ENCODE assay signal across 18 cellular contexts in genomic region chr22:42773161-42773560, GRCh38. TPM values are rescaled to one million over a fixed set of nuclear protein-coding genes. Genes with fewer than 3 reads are reported as not detected.
A peak's percentile ranks its signal among the peaks of the same experiment; 100 is the strongest.
DNase-seq lines count a peak whose midpoint lies in the region; ATAC-seq, FAIRE-seq and TF ChIP-seq lines count a peak whose summit lies in the region.
"Had no signal": no experiment of that assay in that cellular context is flagged by ENCODE, and none has a peak within 500 bp of the region (broad histone marks: within the 10 kb centered on the region; RNA-seq: fewer than 3 reads in every experiment).

No MANE protein-coding gene starts in this region.

- no peak for TF ChIP-seq POLR2A in H1 (IDR thresholded peaks at IDR 0.05; ENCODE audit: control extremely low read depth in 1 of 2, low read depth in 2 of 2, low read length in 2 of 2)

- DNase-seq in ELF-1 (ENCODE audit: low read depth, low spot score): peak; percentile 24
- peak; percentile 2 for DNase-seq in NCI-H146 treated with DMSO at 0.1 percent for 48 hours (lab: John Stamatoyannopoulos, UW; ENCODE audit: unreplicated experiment)
- no peak for DNase-seq in H1 (ENCODE audit: low read depth in 1 of 2, low spot score in 2 of 2)
- peak; percentile 69 for DNase-seq in osteoblast (ENCODE audit: insufficient read length, low spot score, missing footprints)
- no peak for DNase-seq in NCI-H1694 treated with DMSO at 0.1 percent for 48 hours (lab: John Stamatoyannopoulos, UW)
- DNase-seq in HFFc6: no peak
- DNase-seq: activated CD4-positive, alpha-beta T cell treated with anti-CD3 and anti-CD28 coated beads, Interleukin-2, amount 50 U/mL, for 1 hour; activated T-cell treated with anti-CD3 and anti-CD28 coated beads, Interleukin-2, amount 50 U/mL, for 24 hours; KBM-7; NCI-H1092 treated with DMSO at 0.1 percent for 48 hours; occipital lobe; stimulated activated CD4-positive, alpha-beta T cell treated with anti-CD3 and anti-CD28 coated beads, Interleukin-4, amount 100 ng/mL, for 24 hours; stimulated activated CD8-positive, alpha-beta memory T cell treated with anti-CD3 and anti-CD28 coated beads, Interleukin-4, amount 100 ng/mL, for 48 hours had no signal

- H3K79me1 ChIP-seq in H1 (ENCODE audit: low read depth, low read length): no peaks in the 10 kb centered on the region

- POLR2A ChIA-PET in H1 (lab: Charles Lee; ENCODE audit: partially characterized antibody): no interaction called here

- peak overlapping the region; percentile 80; the same call in 1 of the 2 replicates for H2BK12ac ChIP-seq in H1 (ENCODE audit: low read depth, low read length)

- no peak overlapping the region for H3K27ac Mint-ChIP-seq in HFFc6
- H3K27ac Mint-ChIP-seq: activated naive CD8-positive, alpha-beta T cell; activated T-cell treated with anti-CD3 and anti-CD28 coated beads, Interleukin-2, amount 50 U/mL, for 24 hours had no signal

- CTCF ChIA-PET in H1 (lab: Charles Lee; ENCODE audit: partially characterized antibody): no interaction called here

- H3K23ac ChIP-seq in H1 (ENCODE audit: insufficient read length): no peak overlapping the region

- H3K27me3 Mint-ChIP-seq in HFFc6 (ENCODE audit: insufficient read depth): peaks cover 2% of the 10 kb centered on the region; the same call in 1 of the 2 replicates
- H3K27me3 Mint-ChIP-seq: activated naive CD8-positive, alpha-beta T cell had no signal

- H3K4me3 ChIP-seq in H1 (ENCODE audit: extremely low read depth in 1 of 4, insufficient read depth in 2 of 4, low read depth in 3 of 4, low read length in 4 of 4): no peak overlapping the region
- H3K4me3 ChIP-seq in osteoblast (ENCODE audit: insufficient read depth, low read length): no peak overlapping the region
- H3K4me3 ChIP-seq: breast epithelium had no signal

- WGBS in H1 (ENCODE audit: extremely low coverage in 1 of 2, insufficient coverage in 1 of 2, insufficient read length in 1 of 2, insufficient replicate concordance in 2 of 2, low coverage in 1 of 2, low lambda C conversion rate in 2 of 2, missing lambda C conversion rate in 1 of 2), 2 experiments: 81% methylated on average over 11 of the region's 13 CpGs; no CpG with 5 or more reads in 1 of the 2 experiments

- H2BK120ac ChIP-seq in H1 (replicated peaks; ENCODE audit: low read depth, low read length): no peak overlapping the region

- no peak overlapping the region for H3K14ac ChIP-seq in H1 (ENCODE audit: insufficient read length)

- no peak for FAIRE-seq in H1 (lab: Jason Lieb, UNC)
- FAIRE-seq: keratinocyte had no signal

- no peak overlapping the region for H3K56ac ChIP-seq in H1 (replicated peaks; ENCODE audit: insufficient read length, low read depth, low read length)

- H4K8ac ChIP-seq in H1 (ENCODE audit: extremely low read depth, insufficient read depth, low read length): no peak overlapping the region

- H3K18ac ChIP-seq in H1 (ENCODE audit: extremely low read depth, low read length): no peak overlapping the region; the same call in 1 of the 2 replicates

- peaks cover 10% of the 10 kb centered on the region for H3K4me1 Mint-ChIP-seq in HFFc6 (ENCODE audit: low read depth)

- no peak overlapping the region for H3K9ac ChIP-seq in H1 (replicated peaks in 1 of 4; ENCODE audit: extremely low read depth in 1 of 4, low read depth in 3 of 4, low read length in 3 of 4)

- no peak overlapping the region for H2AK5ac ChIP-seq in H1 (ENCODE audit: low read depth, low read length)

- no peak for TF ChIP-seq RAD21 in H1 (IDR thresholded peaks at IDR 0.05 in 1 of 2, conservative IDR thresholded peaks at IDR 0.05 in 1 of 2; ENCODE audit: low read depth in 2 of 2, low read length in 2 of 2)

- H3K27ac ChIP-seq in H1 (ENCODE audit: low read depth, low read length) (no peak overlapping the region), osteoblast (ENCODE audit: low read depth, low read length) (no peak overlapping the region)
- H3K27ac ChIP-seq: breast epithelium had no signal

- no peaks in the 10 kb centered on the region for H3K23me2 ChIP-seq in H1 (ENCODE audit: low read depth, low read length)

- H4K91ac ChIP-seq in H1 (replicated peaks; ENCODE audit: insufficient read length, low read length): peak overlapping the region; percentile 91

- no peaks in the 10 kb centered on the region for H3K36me3 Mint-ChIP-seq in HFFc6 (ENCODE audit: low read depth)
- H3K36me3 Mint-ChIP-seq: activated naive CD8-positive, alpha-beta T cell had no signal

- H3K36me3 ChIP-seq in H1 (ENCODE audit: control insufficient read depth in 2 of 4, insufficient read depth in 4 of 4, low read length in 3 of 4) (no peaks in the 10 kb centered on the region), osteoblast (ENCODE audit: insufficient read depth, low read length) (no peaks in the 10 kb centered on the region)
- H3K36me3 ChIP-seq: breast epithelium had no signal

- H3K4me3 Mint-ChIP-seq in HFFc6: no peak overlapping the region
- H3K4me3 Mint-ChIP-seq: activated naive CD8-positive, alpha-beta T cell; activated T-cell treated with anti-CD3 and anti-CD28 coated beads, Interleukin-2, amount 50 U/mL, for 24 hours had no signal

- no peaks in the 10 kb centered on the region for H4K20me1 ChIP-seq in H1 (replicated peaks in 1 of 2; ENCODE audit: control insufficient read depth in 1 of 2, insufficient read depth in 2 of 2, low read length in 2 of 2)
- H4K20me1 ChIP-seq in osteoblast (ENCODE audit: insufficient read depth, low read length): no peaks in the 10 kb centered on the region

- no peaks in the 10 kb centered on the region for H3K79me2 ChIP-seq in H1 (ENCODE audit: control insufficient read depth in 1 of 2, insufficient read depth in 2 of 2, low read length in 2 of 2)
- no peaks in the 10 kb centered on the region for H3K79me2 ChIP-seq in osteoblast (ENCODE audit: insufficient read depth, low read length)

- no peak for TF ChIP-seq CTCF in H1 (IDR thresholded peaks at IDR 0.05; ENCODE audit: control extremely low read depth in 1 of 3, insufficient read depth in 1 of 3, low read depth in 1 of 3, low read length in 3 of 3)
- no peak for TF ChIP-seq CTCF in osteoblast (IDR thresholded peaks at IDR 0.05; ENCODE audit: extremely low read depth, low read depth, low read length)
- TF ChIP-seq CTCF in HFFc6 (IDR thresholded peaks at IDR 0.05): no peak

- no peak overlapping the region for H3K4ac ChIP-seq in H1 (replicated peaks; ENCODE audit: insufficient read length, low read depth, low read length)

- H3K4me1 ChIP-seq in H1 (replicated peaks in 1 of 4; ENCODE audit: control insufficient read depth in 3 of 4, insufficient read depth in 4 of 4, low read length in 3 of 4) (peaks cover 0 to 8% (median 4%) of the 10 kb centered on the region in 4 experiments; a peak in 4 of 7 replicates), osteoblast (ENCODE audit: insufficient read depth, low read length) (peaks cover 9% of the 10 kb centered on the region)
- H3K4me1 ChIP-seq: breast epithelium had no signal

- ATAC-seq in HG03095 (IDR thresholded peaks at IDR 0.05; ENCODE audit: unreplicated experiment): no peak

- H2BK15ac ChIP-seq in H1 (ENCODE audit: low read length): 0 out of 2 replicates have a peak overlapping the region, but pooled peaks have one; percentile 88

- H3K9me3 ChIP-seq in H1 (ENCODE audit: insufficient read depth in 2 of 2, low read depth in 1 of 2, low read length in 1 of 2) (no peaks in the 10 kb centered on the region), osteoblast (ENCODE audit: low read depth, low read length) (no peaks in the 10 kb centered on the region)
- H3K9me3 ChIP-seq: breast epithelium had no signal

- no peak overlapping the region for H3K4me2 ChIP-seq in H1 (ENCODE audit: insufficient read depth in 1 of 2, low read depth in 2 of 2, low read length in 2 of 2)
- no peak overlapping the region for H3K4me2 ChIP-seq in osteoblast (ENCODE audit: insufficient read depth, low read length)

- H3K27me3 ChIP-seq in H1 (replicated peaks in 1 of 4; ENCODE audit: control insufficient read depth in 3 of 4, extremely low read depth in 1 of 4, insufficient read depth in 3 of 4, low read length in 3 of 4) (no peaks in the 10 kb centered on the region), osteoblast (ENCODE audit: insufficient read depth, low read length) (no peaks in the 10 kb centered on the region)
- H3K27me3 ChIP-seq: breast epithelium had no signal

- no peak for TF ChIP-seq EP300 in H1 (IDR thresholded peaks at IDR 0.05; ENCODE audit: borderline replicate concordance in 1 of 2, low read depth in 2 of 2, low read length in 2 of 2)

- H3K9me3 Mint-ChIP-seq in HFFc6: no peaks in the 10 kb centered on the region
- H3K9me3 Mint-ChIP-seq: activated T-cell treated with anti-CD3 and anti-CD28 coated beads, Interleukin-2, amount 50 U/mL, for 24 hours had no signal

- H4K5ac ChIP-seq in H1 (ENCODE audit: insufficient read length, low read depth, low read length): no peak overlapping the region

- H2AFZ ChIP-seq in H1 (ENCODE audit: low read length) (no peak overlapping the region), osteoblast (ENCODE audit: low read length) (no peak overlapping the region)

- peak overlapping the region; percentile 21; the same call in 1 of the 2 replicates for H2BK20ac ChIP-seq in H1 (ENCODE audit: low read length)

- no peak overlapping the region for H2BK5ac ChIP-seq in H1 (ENCODE audit: low read depth, low read length)

TF ChIP-seq in H1, 55 proteins besides CTCF, POLR2A, EP300 and RAD21:
- no peak for TF ChIP-seq RNF2 (IDR thresholded peaks at IDR 0.05; ENCODE audit: borderline replicate concordance, low read depth, low read length, missing control alignments, poor library complexity, severe bottlenecking)
- no peak for TF ChIP-seq TAF1 (IDR thresholded peaks at IDR 0.05; ENCODE audit: low read depth, low read length)
- TF ChIP-seq RBBP5 (IDR thresholded peaks at IDR 0.05; ENCODE audit: borderline replicate concordance, low read depth, low read length): no peak

RNA-seq across cellular contexts. Expression of gene A4GALT, which starts 52.5 kb away (rescaled TPM):
- 13.8 and 13.9 TPM in 2 replicates for total RNA-seq in H1 (2021; fragmentation: NEBNext Ultra II Directional; extraction: Animal tissue kit (Norgen Biotek cat#: 25700))
- 7.2 and 13.1 TPM in 2 replicates for polyA plus RNA-seq in H1 (2011; rRNA removed)
- 9.2 TPM for polyA plus RNA-seq in H1 (2011; cell fraction: cytosol; rRNA removed)
- 11.9 TPM for polyA plus RNA-seq in H1 (2011; cell fraction: nucleus; rRNA removed)
- 6.9 to 12.0 TPM (median 8.7 TPM) in 4 replicates for polyA plus RNA-seq in H1 (2012, experiment 1 of 2)
- polyA plus RNA-seq in H1 (2012, experiment 2 of 2): 7.6 TPM
- 10.5 TPM for polyA plus RNA-seq in H1 (2013, experiment 1 of 2)
- polyA plus RNA-seq in H1 (2013, experiment 2 of 2): 11.0 TPM
- polyA minus RNA-seq in H1 (2011; rRNA and poly(A)+ RNA removed): 3.9 and 7.0 TPM in 2 replicates
- 9.8 TPM for polyA minus RNA-seq in H1 (2011; cell fraction: cytosol; rRNA and poly(A)+ RNA removed)
- polyA minus RNA-seq in H1 (2011; cell fraction: nucleus; rRNA and poly(A)+ RNA removed): 9.6 TPM
- total RNA-seq in osteoblast: 19.9 and 24.2 TPM in 2 replicates
- total RNA-seq in HFFc6 (2021; fragmentation: NEBNext Ultra II Directional; extraction: Animal tissue kit (Norgen Biotek cat#: 25700)): 10 to 100 TPM; 12.2 to 14.3 (median 13.1) TPM
- total RNA-seq: SK-MEL-5 had no signal

Comparison
In these comparisons a context has a peak if more than half of its experiments do, and no peak if none do; other contexts are left out.
1. DNase-seq: peak in ELF-1 (single experiment), NCI-H146 treated with DMSO at 0.1 percent for 48 hours (single experiment) and osteoblast (single experiment); none in H1 (0 of 2), NCI-H1694 treated with DMSO at 0.1 percent for 48 hours (single experiment) and HFFc6 (single experiment).